In the genomic region with DNA sequence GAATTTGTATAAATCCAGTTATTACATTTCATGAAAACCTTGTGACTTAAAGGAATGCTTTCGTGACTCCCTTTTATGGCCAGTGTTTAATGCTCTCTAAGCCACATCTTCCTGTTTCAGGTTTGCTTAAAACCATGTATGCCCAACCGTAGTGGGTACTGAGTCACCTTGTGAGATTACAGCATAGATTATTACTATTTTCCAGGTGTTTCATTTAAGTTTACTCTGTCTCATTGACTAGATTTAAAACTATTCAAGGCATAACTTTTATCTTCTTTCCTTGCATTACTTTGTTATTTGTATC, we compare ENCODE assay signal across 11 cellular contexts. TPM values are rescaled to one million over a fixed set of nuclear protein-coding genes. Genes with fewer than 3 reads are reported as not detected.
A peak's percentile ranks its signal among the peaks of the same experiment; 100 is the strongest.
DNase-seq lines count a peak whose midpoint lies in the region; ATAC-seq and TF ChIP-seq lines count a peak whose summit lies in the region.
"Had no signal": no experiment of that assay in that cellular context is flagged by ENCODE, and none has a peak within 500 bp of the region (broad histone marks: within the 10 kb centered on the region; RNA-seq: fewer than 3 reads in every experiment).

No MANE protein-coding gene starts in this region.

- peak; percentile 45 for ATAC-seq in HG03280 (IDR thresholded peaks at IDR 0.05; ENCODE audit: unreplicated experiment)
- peak; percentile 94 for ATAC-seq in activated T-helper 17 cell treated with anti-CD3 and anti-CD28 coated beads, Interleukin-2, amount 50 U/mL, for 72 hours (replicated peaks)

- H3K4me1 ChIP-seq in SK-N-SH (ENCODE audit: control insufficient read depth in 1 of 2, insufficient read depth in 2 of 2, low read depth in 1 of 2, low read length in 1 of 2) (no peaks in the 10 kb centered on the region), GM23248 (ENCODE audit: insufficient read depth) (peaks cover 12% of the 10 kb centered on the region)

- H3K79me2 ChIP-seq in SK-N-SH (ENCODE audit: insufficient read depth), result no peaks in the 10 kb centered on the region
- H3K79me2 ChIP-seq in GM23248 (ENCODE audit: insufficient read depth), result no peaks in the 10 kb centered on the region

- no peak overlapping the region for H3K9ac ChIP-seq in SK-N-SH
- H3K9ac ChIP-seq in GM23248, result no peak overlapping the region

- peak overlapping the region; percentile 86 for H3K27ac Mint-ChIP-seq in activated T-helper 17 cell treated with anti-CD3 and anti-CD28 coated beads, Interleukin-2, amount 50 U/mL, for 72 hours

- no peaks in the 10 kb centered on the region for H3K27me3 Mint-ChIP-seq in activated T-helper 17 cell treated with anti-CD3 and anti-CD28 coated beads, Interleukin-2, amount 50 U/mL, for 72 hours
- H3K27me3 Mint-ChIP-seq: brain had no signal

- TF ChIP-seq RAD21 in SK-N-SH (IDR thresholded peaks at IDR 0.05; ENCODE audit: low read length), result no peak

- peak overlapping the region; percentile 59 for H3K4me3 Mint-ChIP-seq in activated T-helper 17 cell treated with anti-CD3 and anti-CD28 coated beads, Interleukin-2, amount 50 U/mL, for 72 hours
- H3K4me3 Mint-ChIP-seq: brain had no signal

- peaks cover 24% of the 10 kb centered on the region for H3K4me1 Mint-ChIP-seq in activated T-helper 17 cell treated with anti-CD3 and anti-CD28 coated beads, Interleukin-2, amount 50 U/mL, for 72 hours

- H3F3A ChIP-seq in SK-N-SH (replicated peaks; ENCODE audit: insufficient read depth), result no peaks in the 10 kb centered on the region
- peaks cover 5% of the 10 kb centered on the region; the same call in 1 of the 2 replicates for H3F3A ChIP-seq in GM23248 (ENCODE audit: insufficient read depth)

- no peak overlapping the region for H3K4me2 ChIP-seq in SK-N-SH
- no peak overlapping the region for H3K4me2 ChIP-seq in GM23248 (ENCODE audit: unreplicated experiment)

- POLR2A ChIA-PET in SK-N-SH (lab: Yijun Ruan, JAX), result no interaction called here

- 88% methylated on average over 2 of the region's 2 CpGs for WGBS in SK-N-SH (ENCODE audit: low lambda C conversion rate)
- 77% methylated on average over 2 of the region's 2 CpGs for WGBS in GM23248 (ENCODE audit: low coverage in 1 of 2, low lambda C conversion rate in 2 of 2, missing lambda C conversion rate in 2 of 2), 2 experiments

- peaks cover 3% of the 10 kb centered on the region for H3K9me3 Mint-ChIP-seq in activated T-helper 17 cell treated with anti-CD3 and anti-CD28 coated beads, Interleukin-2, amount 50 U/mL, for 72 hours

- H3K36me3 ChIP-seq in SK-N-SH (replicated peaks in 1 of 2; ENCODE audit: control insufficient read depth in 1 of 2, insufficient read depth in 2 of 2, low read length in 1 of 2) (peaks cover 26 to 34% of the 10 kb centered on the region in 2 experiments), GM23248 (ENCODE audit: low read depth) (peaks cover 14% of the 10 kb centered on the region; the same call in 1 of the 2 replicates)

- peaks cover 73% of the 10 kb centered on the region for H3K36me3 Mint-ChIP-seq in activated T-helper 17 cell treated with anti-CD3 and anti-CD28 coated beads, Interleukin-2, amount 50 U/mL, for 72 hours (ENCODE audit: low read depth)

- in situ Hi-C loops in GM23248 (cut with MboI), result no loop called here

- CTCF ChIA-PET in SK-N-SH (lab: Yijun Ruan, JAX), result interaction anchor here (1.1 to 2.3 kb wide), 2 partner anchors 9 to 40 kb away, joined by 5 read pairs; a partner anchor contains a TSS

- TF ChIP-seq CTCF in retinal pigment epithelial cell (conservative IDR thresholded peaks at IDR 0.05; ENCODE audit: low read depth, low read length), result no peak
- no peak for TF ChIP-seq CTCF in foreskin fibroblast (IDR thresholded peaks at IDR 0.05; ENCODE audit: low read depth, low read length)
- TF ChIP-seq CTCF in SK-N-SH (IDR thresholded peaks at IDR 0.05), result no peak

- no peaks in the 10 kb centered on the region for H3K27me3 ChIP-seq in SK-N-SH (ENCODE audit: insufficient read depth)
- no peaks in the 10 kb centered on the region for H3K27me3 ChIP-seq in GM23248 (replicated peaks; ENCODE audit: insufficient read depth)

- H2AFZ ChIP-seq in SK-N-SH (ENCODE audit: low read depth), result no peak overlapping the region
- no peak overlapping the region for H2AFZ ChIP-seq in GM23248

- peak; percentile 16 for DNase-seq in activated effector memory CD4-positive, alpha-beta T cell treated with anti-CD3 and anti-CD28 coated beads, Interleukin-2, amount 50 U/mL, for 16 hours
- no peak for DNase-seq in activated effector memory CD4-positive, alpha-beta T cell treated with Interleukin-2 at 50 U/mL for 16 hours
- DNase-seq in retinal pigment epithelial cell (ENCODE audit: low read depth) (peak; percentile 40), foreskin fibroblast (no peak), SK-N-SH (no peak), GM23248 (no peak)
- DNase-seq: midbrain, small intestine had no signal

- H3K9me2 ChIP-seq in SK-N-SH (no peaks in the 10 kb centered on the region), GM23248 (ENCODE audit: insufficient read depth) (no peaks in the 10 kb centered on the region)

- no peaks in the 10 kb centered on the region for H4K20me1 ChIP-seq in SK-N-SH (ENCODE audit: insufficient read depth)
- no peaks in the 10 kb centered on the region for H4K20me1 ChIP-seq in GM23248 (ENCODE audit: insufficient read depth)

- H3K4me3 ChIP-seq in retinal pigment epithelial cell (ENCODE audit: low read length) (no peak overlapping the region), foreskin fibroblast (ENCODE audit: low read depth in 1 of 2, low read length in 2 of 2) (no peak overlapping the region), SK-N-SH (ENCODE audit: low read depth in 2 of 2, low read length in 1 of 2) (no peak overlapping the region), GM23248 (no peak overlapping the region)

- H3K27ac ChIP-seq in SK-N-SH (ENCODE audit: low read depth in 2 of 2, low read length in 1 of 2) (no peak overlapping the region), GM23248 (no peak overlapping the region)

- H3K9me3 ChIP-seq in SK-N-SH (no peaks in the 10 kb centered on the region), GM23248 (ENCODE audit: low read depth) (no peaks in the 10 kb centered on the region)

- no peak for TF ChIP-seq EP300 in SK-N-SH (IDR thresholded peaks at IDR 0.05; ENCODE audit: borderline replicate concordance in 1 of 2, low read depth in 1 of 2, low read length in 1 of 2)

TF ChIP-seq in SK-N-SH, 30 proteins besides CTCF, POLR2A, EP300 and RAD21:
- TF ChIP-seq, protein P1, sequence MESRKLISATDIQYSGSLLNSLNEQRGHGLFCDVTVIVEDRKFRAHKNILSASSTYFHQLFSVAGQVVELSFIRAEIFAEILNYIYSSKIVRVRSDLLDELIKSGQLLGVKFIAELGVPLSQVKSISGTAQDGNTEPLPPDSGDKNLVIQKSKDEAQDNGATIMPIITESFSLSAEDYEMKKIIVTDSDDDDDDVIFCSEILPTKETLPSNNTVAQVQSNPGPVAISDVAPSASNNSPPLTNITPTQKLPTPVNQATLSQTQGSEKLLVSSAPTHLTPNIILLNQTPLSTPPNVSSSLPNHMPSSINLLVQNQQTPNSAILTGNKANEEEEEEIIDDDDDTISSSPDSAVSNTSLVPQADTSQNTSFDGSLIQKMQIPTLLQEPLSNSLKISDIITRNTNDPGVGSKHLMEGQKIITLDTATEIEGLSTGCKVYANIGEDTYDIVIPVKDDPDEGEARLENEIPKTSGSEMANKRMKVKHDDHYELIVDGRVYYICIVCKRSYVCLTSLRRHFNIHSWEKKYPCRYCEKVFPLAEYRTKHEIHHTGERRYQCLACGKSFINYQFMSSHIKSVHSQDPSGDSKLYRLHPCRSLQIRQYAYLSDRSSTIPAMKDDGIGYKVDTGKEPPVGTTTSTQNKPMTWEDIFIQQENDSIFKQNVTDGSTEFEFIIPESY (IDR thresholded peaks at IDR 0.05; ENCODE audit: borderline replicate concordance, low read depth), result no peak
- TF ChIP-seq FOXJ3 (CRISPR knock-in tag; IDR thresholded peaks at IDR 0.05) (no peak), YY1 (IDR thresholded peaks at IDR 0.05; ENCODE audit: low read depth) (no peak), TEAD4 (IDR thresholded peaks at IDR 0.05; ENCODE audit: borderline replicate concordance, insufficient read depth) (no peak), MEF2A (IDR thresholded peaks at IDR 0.05; ENCODE audit: borderline replicate concordance, low read depth) (no peak), RXRA (IDR thresholded peaks at IDR 0.05; ENCODE audit: borderline replicate concordance, low read depth) (no peak), SMC3 (IDR thresholded peaks at IDR 0.05; ENCODE audit: low read depth, low read length) (no peak), EZH2phosphoT487 (IDR thresholded peaks at IDR 0.05; ENCODE audit: borderline replicate concordance, low read depth) (no peak), RCOR1 (IDR thresholded peaks at IDR 0.05; ENCODE audit: low read length) (no peak), FOXM1 (IDR thresholded peaks at IDR 0.05; ENCODE audit: low read depth) (no peak), CHD2 (IDR thresholded peaks at IDR 0.05; ENCODE audit: low read length, partially characterized antibody) (no peak), FOSL2 (IDR thresholded peaks at IDR 0.05; ENCODE audit: borderline replicate concordance, low read depth) (no peak), TCF12 (IDR thresholded peaks at IDR 0.05) (no peak)
- TF ChIP-seq, protein P2, sequence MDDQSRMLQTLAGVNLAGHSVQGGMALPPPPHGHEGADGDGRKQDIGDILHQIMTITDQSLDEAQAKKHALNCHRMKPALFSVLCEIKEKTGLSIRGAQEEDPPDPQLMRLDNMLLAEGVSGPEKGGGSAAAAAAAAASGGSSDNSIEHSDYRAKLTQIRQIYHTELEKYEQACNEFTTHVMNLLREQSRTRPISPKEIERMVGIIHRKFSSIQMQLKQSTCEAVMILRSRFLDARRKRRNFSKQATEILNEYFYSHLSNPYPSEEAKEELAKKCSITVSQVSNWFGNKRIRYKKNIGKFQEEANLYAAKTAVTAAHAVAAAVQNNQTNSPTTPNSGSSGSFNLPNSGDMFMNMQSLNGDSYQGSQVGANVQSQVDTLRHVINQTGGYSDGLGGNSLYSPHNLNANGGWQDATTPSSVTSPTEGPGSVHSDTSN (IDR thresholded peaks at IDR 0.05), result no peak
- TF ChIP-seq, protein P3, sequence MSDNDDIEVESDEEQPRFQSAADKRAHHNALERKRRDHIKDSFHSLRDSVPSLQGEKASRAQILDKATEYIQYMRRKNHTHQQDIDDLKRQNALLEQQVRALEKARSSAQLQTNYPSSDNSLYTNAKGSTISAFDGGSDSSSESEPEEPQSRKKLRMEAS (IDR thresholded peaks at IDR 0.05; ENCODE audit: low read depth), result no peak

RNA-seq across cellular contexts. Expression of a gene that starts 40.1 kb away (rescaled TPM):
- total RNA-seq in activated T-helper 17 cell treated with anti-CD3 and anti-CD28 coated beads, Interleukin-2, amount 50 U/mL, for 72 hours, result 10 to 100 TPM; 13.5 to 17.0 TPM
- polyA plus RNA-seq in SK-N-SH (2012; rRNA removed) (6.8 and 8.8 TPM in 2 replicates), GM23248 (2016; fragmentation: Nextera tagmentation; extraction: Ambion mirVana) (14.7 and 14.8 TPM in 2 replicates)
- 7.4 and 7.7 TPM in 2 replicates for polyA plus RNA-seq in SK-N-SH (2012; cell fraction: cytosol; rRNA removed)
- 7.6 and 12.3 TPM in 2 replicates for polyA plus RNA-seq in SK-N-SH (2012; cell fraction: nucleus; rRNA removed)
- 24.8 and 25.8 TPM in 2 replicates for total RNA-seq in GM23248 (2014; rRNA removed; shearing (Covaris generic))

Comparison
In these comparisons a context has a peak if more than half of its experiments do, and no peak if none do; other contexts are left out.
1. DNase-seq: peak in activated effector memory CD4-positive, alpha-beta T cell treated with anti-CD3 and anti-CD28 coated beads, Interleukin-2, amount 50 U/mL, for 16 hours (single experiment) and retinal pigment epithelial cell (single experiment); none in activated effector memory CD4-positive, alpha-beta T cell treated with Interleukin-2 at 50 U/mL for 16 hours (single experiment), foreskin fibroblast (0 of 2), SK-N-SH (single experiment) and GM23248 (single experiment).